ENCODE assay signal across 26 cellular contexts in the genomic region with DNA sequence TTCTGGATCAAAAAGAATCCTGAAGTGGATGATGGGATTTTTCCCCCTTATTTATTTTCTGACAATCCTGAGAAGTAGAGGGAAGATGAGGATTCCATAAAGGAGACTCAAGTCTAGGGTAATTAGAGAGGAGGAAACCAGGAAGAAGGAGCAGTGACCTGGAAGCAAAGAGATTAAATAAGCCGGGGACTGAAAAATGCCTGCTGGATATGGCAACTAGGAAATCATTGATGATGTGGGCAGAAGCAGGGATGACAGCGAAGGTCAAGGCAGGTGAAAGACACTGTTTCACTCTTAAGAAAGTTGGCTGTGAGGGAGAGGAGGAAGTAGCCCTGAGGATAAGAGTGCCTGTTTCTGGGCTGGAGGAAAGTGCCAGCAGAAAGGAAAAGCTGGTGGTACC. TPM values are rescaled to one million over a fixed set of nuclear protein-coding genes. Genes with fewer than 3 reads are reported as not detected.
DNase-seq lines count a peak whose midpoint lies in the region; ATAC-seq, FAIRE-seq and TF ChIP-seq lines count a peak whose summit lies in the region.
"Had no signal": no experiment of that assay in that cellular context is flagged by ENCODE, and none has a peak within 500 bp of the region (broad histone marks: within the 10 kb centered on the region; RNA-seq: fewer than 3 reads in every experiment).

No MANE protein-coding gene starts in this region.

- no peaks in the 10 kb centered on the region for H3K27me3 ChIP-seq in sigmoid colon
- H3K27me3 ChIP-seq in right lobe of liver = no peaks in the 10 kb centered on the region
- H3K27me3 ChIP-seq: thyroid gland had no signal

- ATAC-seq in right lobe of liver = no peak
- no peak for ATAC-seq in GM21576 (IDR thresholded peaks at IDR 0.05; ENCODE audit: unreplicated experiment)
- no peak for ATAC-seq in HG03342 (IDR thresholded peaks at IDR 0.05; ENCODE audit: unreplicated experiment)
- ATAC-seq in GM21390 (IDR thresholded peaks at IDR 0.05; ENCODE audit: unreplicated experiment) = no peak
- ATAC-seq: GM12878; HCT116; stimulated activated naive B cell treated with anti-CD40 and anti-IgM and Interleukin-4, amounts not matched to agents 10 μg/mL and 1 μg/mL and 100 μg/mL, for 72 hours had no signal

- DNase-seq in RCC 7860 (ENCODE audit: low spot score) = peak; percentile 11
- peak; percentile 76 for DNase-seq in kidney tubule cell (ENCODE audit: low spot score)
- no peak for DNase-seq in sigmoid colon
- DNase-seq in right lobe of liver = no peak
- DNase-seq: activated CD4-positive, alpha-beta T cell treated with anti-CD3 and anti-CD28 coated beads, Interleukin-2, amount 50 U/mL, for 4 hours; activated CD8-positive, alpha-beta memory T cell treated with anti-CD3 and anti-CD28 coated beads, Interleukin-2, amount 50 U/mL, for 4 hours; COR-L47; DMS79 treated with DMSO at 0.1 percent for 48 hours; effector memory CD4-positive, alpha-beta T cell; islet precursor cell; NCI-H1417 treated with DMSO at 0.1 percent for 48 hours; NCI-H2081 treated with DMSO at 0.1 percent for 48 hours; NCI-H345; NCI-H82; stimulated activated CD4-positive, alpha-beta T cell treated with anti-CD3 and anti-CD28 coated beads, Interleukin-4, amount 100 ng/mL, for 1 hour; stimulated activated naive B cell treated with anti-CD40 and anti-IgM and Interleukin-4, amounts not matched to agents 10 μg/mL and 1 μg/mL and 100 μg/mL, for 72 hours; thyroid gland had no signal

- no peak for TF ChIP-seq CTCF in HEK293 (tag by site-specific recombination; IDR thresholded peaks at IDR 0.05)
- TF ChIP-seq CTCF in sigmoid colon (IDR thresholded peaks at IDR 0.05) = no peak
- TF ChIP-seq CTCF in right lobe of liver (IDR thresholded peaks at IDR 0.05) = no peak

- H3K36me3 ChIP-seq in HEK293 (ENCODE audit: control insufficient read depth in 2 of 2, insufficient read depth in 1 of 2, low read length in 2 of 2) (no peaks in the 10 kb centered on the region), sigmoid colon (no peaks in the 10 kb centered on the region), right lobe of liver (no peaks in the 10 kb centered on the region)
- H3K36me3 ChIP-seq: BLaER1 treated with 17β-estradiol and CSF1 and Interleukin-3, amounts not matched to agents 10 nM and 100 nM; thyroid gland had no signal

- peaks cover 8% of the 10 kb centered on the region for H3K4me1 ChIP-seq in HEK293 (ENCODE audit: control insufficient read depth, insufficient read depth, low read length)
- H3K4me1 ChIP-seq in sigmoid colon = peaks cover 0 to 56% (median 39%) of the 10 kb centered on the region in 4 donors
- H3K4me1 ChIP-seq in right lobe of liver = no peaks in the 10 kb centered on the region

- WGBS in sigmoid colon, 2 donors = 59 to 81% methylated on average over 2 of the region's 2 CpGs
- WGBS in right lobe of liver (ENCODE audit: insufficient coverage, low coverage, low lambda C conversion rate, missing lambda C conversion rate) = 55% methylated on average over 2 of the region's 2 CpGs

- no peaks in the 10 kb centered on the region for H3K9me3 ChIP-seq in HEK293 (ENCODE audit: control insufficient read depth, insufficient read depth, low read depth, low read length)
- no peaks in the 10 kb centered on the region for H3K9me3 ChIP-seq in sigmoid colon
- H3K9me3 ChIP-seq in right lobe of liver = no peaks in the 10 kb centered on the region
- H3K9me3 ChIP-seq: thyroid gland had no signal

- TF ChIP-seq POLR2A in sigmoid colon (IDR thresholded peaks at IDR 0.05) = no peak
- no peak for TF ChIP-seq POLR2A in right lobe of liver (IDR thresholded peaks at IDR 0.05)

- H3K4me3 ChIP-seq in HEK293 (ENCODE audit: low read depth, low read length) (no peak overlapping the region), sigmoid colon (no peak overlapping the region), right lobe of liver (no peak overlapping the region)
- H3K4me3 ChIP-seq: BLaER1 treated with 17β-estradiol and CSF1 and Interleukin-3, amounts not matched to agents 10 nM and 100 nM; GM12878; thyroid gland had no signal

- CTCF ChIA-PET in HEK293 (lab: Yijun Ruan, JAX) = no interaction called here

- intact Hi-C loops in sigmoid colon (cut with DNase I) (no loop called here), right lobe of liver (cut with DNase I) (no loop called here)

- POLR2A ChIA-PET in HEK293 (lab: Yijun Ruan, JAX) = no interaction called here

- TF ChIP-seq EP300 in sigmoid colon (IDR thresholded peaks at IDR 0.05) = no peak

- H3K27ac ChIP-seq in HEK293 (ENCODE audit: extremely low read depth, low read depth, low read length) (no peak overlapping the region), sigmoid colon (peak overlapping the region; percentile 68 to 87 (median 76)), right lobe of liver (no peak overlapping the region)
- H3K27ac ChIP-seq: BLaER1 treated with 17β-estradiol and CSF1 and Interleukin-3, amounts not matched to agents 10 nM and 100 nM; thyroid gland had no signal

- FAIRE-seq in RCC 7860 (lab: Jason Lieb, UNC) = no peak
- FAIRE-seq: colon, frontal cortex, GM12878 had no signal

TF ChIP-seq in HEK293, 187 proteins besides CTCF, POLR2A, EP300 and RAD21:
- TF ChIP-seq KLF1 (tag by site-specific recombination; IDR thresholded peaks at IDR 0.05) = no peak
- peak; percentile 35; the same call in 1 of the 2 replicates for TF ChIP-seq ZNF335 (tag by site-specific recombination; conservative IDR thresholded peaks at IDR 0.05)

RNA-seq across cellular contexts. Expression of a gene that starts 8.9 kb away (rescaled TPM):
- 10 to 100 TPM; 62.8 to 73.9 (median 70.1) TPM for total RNA-seq in sigmoid colon
- polyA plus RNA-seq in sigmoid colon = 10 to 100 TPM in 1 of 3 donors, 1 to 10 TPM in 2; 1.2 to 12.2 (median 1.8) TPM
- total RNA-seq in right lobe of liver = 10 to 100 TPM; 25.4 to 33.2 (median 29.3) TPM

Comparison
In these comparisons a context has a peak if more than half of its experiments do, and no peak if none do; other contexts are left out.
1. H3K27ac ChIP-seq: peak in sigmoid colon (4 of 4); none in HEK293 (single experiment) and right lobe of liver (0 of 3).
2. DNase-seq: peak in RCC 7860 (single experiment) and kidney tubule cell (single experiment); none in sigmoid colon (single experiment) and right lobe of liver (0 of 3).